ENCODE assay signal across 8 cellular contexts in genomic region chr16:75433732-75434413, GRCh38. TPM values are rescaled to one million over a fixed set of nuclear protein-coding genes. Genes with fewer than 3 reads are reported as not detected.
DNase-seq lines count a peak whose midpoint lies in the region; ATAC-seq and TF ChIP-seq lines count a peak whose summit lies in the region.

No MANE protein-coding gene starts in this region.

- peak overlapping the region; percentile 88 for H3K27ac Mint-ChIP-seq in Caco-2 (ENCODE audit: unreplicated experiment)
- H3K27ac Mint-ChIP-seq in activated CD8-positive, alpha-beta T cell treated with anti-CD3 and anti-CD28 coated beads, Interleukin-2, amount 10 ng/mL, durations not matched to agents 7 days and 5 days, result peak overlapping the region; percentile 90
- H3K27ac Mint-ChIP-seq in nephron progenitor cell, result peak overlapping the region; percentile 98

- ATAC-seq in GM19043 (IDR thresholded peaks at IDR 0.05; ENCODE audit: low read depth, unreplicated experiment) (peak; percentile 50), HG03139 (IDR thresholded peaks at IDR 0.05; ENCODE audit: unreplicated experiment) (peak; percentile 66)
- peak; percentile 76 for ATAC-seq in activated CD8-positive, alpha-beta T cell treated with anti-CD3 and anti-CD28 coated beads, Interleukin-2, amount 10 ng/mL, durations not matched to agents 7 days and 5 days

- CTCF ChIA-PET in Caco-2 (lab: Charles Lee), result interaction anchor here (0.6 to 2.3 kb wide), 5 partner anchors 11 to 122 kb away, joined by 3 to 15 read pairs (median 3); partner anchors contain the start of genes CHST6, TMEM170A and TMEM231
- CTCF ChIA-PET in activated CD8-positive, alpha-beta T cell treated with anti-CD3 and anti-CD28 coated beads, Interleukin-2, amount 10 ng/mL, durations not matched to agents 7 days and 5 days (lab: Charles Lee), result interaction anchor here (0.6 to 2.9 kb wide), 19 partner anchors 11 to 330 kb away, joined by 3 to 20 read pairs (median 3); partner anchors contain the start of genes ADAT1 and TMEM170A

- H3K4me3 Mint-ChIP-seq in Caco-2 (ENCODE audit: unreplicated experiment) (peak overlapping the region; percentile 81), nephron progenitor cell (peak overlapping the region; percentile 90)
- H3K4me3 Mint-ChIP-seq in activated CD8-positive, alpha-beta T cell treated with anti-CD3 and anti-CD28 coated beads, Interleukin-2, amount 10 ng/mL, durations not matched to agents 7 days and 5 days, result peak overlapping the region; percentile 78

- TF ChIP-seq CTCF in Caco-2 (IDR thresholded peaks at IDR 0.05; ENCODE audit: insufficient read depth in 1 of 2, low read depth in 1 of 2, low read length in 1 of 2, severe bottlenecking in 1 of 2, unreplicated experiment in 1 of 2) (no peak), nephron progenitor cell (IDR thresholded peaks at IDR 0.05) (no peak)

- H3K9me3 ChIP-seq in Caco-2, result no peaks in the 10 kb centered on the region

- intact Hi-C loops in Caco-2 (cut with micrococcal nuclease; ENCODE audit: unreplicated experiment), result loop anchor here (1.0 kb wide), 2 partner anchors 30 to 191 kb away; partner anchors contain the start of gene TMEM170A

- DNase-seq in Caco-2 (peak; percentile 77 to 85), NCI-H345 treated with DMSO at 0.1 percent for 48 hours (lab: John Stamatoyannopoulos, UW; ENCODE audit: unreplicated experiment) (peak; percentile 65), fibroblast of the conjunctiva (ENCODE audit: low read depth) (peak; percentile 94), nephron progenitor cell (no peak)
- peak; percentile 83 for DNase-seq in activated CD8-positive, alpha-beta T cell treated with anti-CD3 and anti-CD28 coated beads, Interleukin-2, amount 10 ng/mL, durations not matched to agents 7 days and 5 days
- no peak for DNase-seq in effector CD4-positive, alpha-beta T cell

- POLR2A ChIA-PET in Caco-2 (lab: Charles Lee), result interaction anchor here (0.6 to 1.8 kb wide), 9 partner anchors 16 to 1291 kb away, joined by 3 to 10 read pairs (median 5); partner anchors contain the start of gene WDR59
- POLR2A ChIA-PET in activated CD8-positive, alpha-beta T cell treated with anti-CD3 and anti-CD28 coated beads, Interleukin-2, amount 10 ng/mL, durations not matched to agents 7 days and 5 days (lab: Charles Lee), result interaction anchor here (0.7 to 2.5 kb wide), 14 partner anchors 9 to 215 kb away, joined by 3 to 21 read pairs (median 4); partner anchors contain the start of genes GABARAPL2, KARS1, TERF2IP and TMEM170A

- H3K4me3 ChIP-seq in Caco-2 (ENCODE audit: low read depth, low read length), result peak overlapping the region; percentile 81

- H3K4me1 Mint-ChIP-seq in Caco-2 (ENCODE audit: low read depth, unreplicated experiment) (peaks cover 14% of the 10 kb centered on the region), nephron progenitor cell (peaks cover 25% of the 10 kb centered on the region)
- H3K4me1 Mint-ChIP-seq in activated CD8-positive, alpha-beta T cell treated with anti-CD3 and anti-CD28 coated beads, Interleukin-2, amount 10 ng/mL, durations not matched to agents 7 days and 5 days (ENCODE audit: low read depth), result peaks cover 38% of the 10 kb centered on the region

- no peaks in the 10 kb centered on the region for H3K4me1 ChIP-seq in Caco-2

- H3K27me3 ChIP-seq in Caco-2 (replicated peaks; ENCODE audit: control insufficient read depth, insufficient read depth, low read length), result no peaks in the 10 kb centered on the region

- H3K36me3 ChIP-seq in Caco-2 (ENCODE audit: control insufficient read depth, insufficient read depth, low read length), result no peaks in the 10 kb centered on the region

- H3K27me3 Mint-ChIP-seq in Caco-2 (ENCODE audit: insufficient read depth, unreplicated experiment) (no peaks in the 10 kb centered on the region), nephron progenitor cell (ENCODE audit: low read depth, poor library complexity) (peaks cover 14% of the 10 kb centered on the region)
- H3K27me3 Mint-ChIP-seq in activated CD8-positive, alpha-beta T cell treated with anti-CD3 and anti-CD28 coated beads, Interleukin-2, amount 10 ng/mL, durations not matched to agents 7 days and 5 days (ENCODE audit: low read depth), result no peaks in the 10 kb centered on the region

- H3K9me3 Mint-ChIP-seq in Caco-2 (ENCODE audit: unreplicated experiment), result no peaks in the 10 kb centered on the region
- no peaks in the 10 kb centered on the region for H3K9me3 Mint-ChIP-seq in activated CD8-positive, alpha-beta T cell treated with anti-CD3 and anti-CD28 coated beads, Interleukin-2, amount 10 ng/mL, durations not matched to agents 7 days and 5 days (ENCODE audit: insufficient read depth)
- peaks cover 45% of the 10 kb centered on the region for H3K9me3 Mint-ChIP-seq in nephron progenitor cell

- TSS peak; percentile 92 for BruUV-seq in Caco-2 (replicated peaks; lab: Mats Ljungman, UMichigan)

- H3K36me3 Mint-ChIP-seq in Caco-2 (ENCODE audit: insufficient read depth, unreplicated experiment), result peaks cover 42% of the 10 kb centered on the region
- peaks cover 12% of the 10 kb centered on the region for H3K36me3 Mint-ChIP-seq in activated CD8-positive, alpha-beta T cell treated with anti-CD3 and anti-CD28 coated beads, Interleukin-2, amount 10 ng/mL, durations not matched to agents 7 days and 5 days (ENCODE audit: low read depth)
- peaks cover 44% of the 10 kb centered on the region for H3K36me3 Mint-ChIP-seq in nephron progenitor cell (ENCODE audit: low read depth)

RNA-seq across cellular contexts. Expression of gene CFDP1, which starts 0.6 kb away (rescaled TPM):
- total RNA-seq in Caco-2 (2022), result 71.6 and 77.6 TPM in 2 replicates
- 10 to 100 TPM; 38.9 to 41.6 TPM for total RNA-seq in activated CD8-positive, alpha-beta T cell treated with anti-CD3 and anti-CD28 coated beads, Interleukin-2, amount 10 ng/mL, durations not matched to agents 7 days and 5 days

RNA-seq across cellular contexts. Expression of gene TMEM170A, which starts 30.6 kb away (rescaled TPM):
- total RNA-seq in Caco-2 (2022), result 57.4 and 63.6 TPM in 2 replicates
- total RNA-seq in activated CD8-positive, alpha-beta T cell treated with anti-CD3 and anti-CD28 coated beads, Interleukin-2, amount 10 ng/mL, durations not matched to agents 7 days and 5 days, result 10 to 100 TPM; 30.2 to 31.1 TPM

Comparison
In these comparisons a context has a peak if more than half of its experiments do, and no peak if none do; other contexts are left out.
1. DNase-seq: peak in Caco-2 (2 of 2), NCI-H345 treated with DMSO at 0.1 percent for 48 hours (single experiment), activated CD8-positive, alpha-beta T cell treated with anti-CD3 and anti-CD28 coated beads, Interleukin-2, amount 10 ng/mL, durations not matched to agents 7 days and 5 days (single experiment) and fibroblast of the conjunctiva (single experiment); none in nephron progenitor cell (single experiment) and effector CD4-positive, alpha-beta T cell (single experiment).
2. Peak in every context shown above with its lines, with median percentiles within 50 percentile points of each other: H3K27ac Mint-ChIP-seq, H3K4me3 Mint-ChIP-seq and ATAC-seq.